8 cellular contexts compared by ENCODE assay signal in the genomic region with DNA sequence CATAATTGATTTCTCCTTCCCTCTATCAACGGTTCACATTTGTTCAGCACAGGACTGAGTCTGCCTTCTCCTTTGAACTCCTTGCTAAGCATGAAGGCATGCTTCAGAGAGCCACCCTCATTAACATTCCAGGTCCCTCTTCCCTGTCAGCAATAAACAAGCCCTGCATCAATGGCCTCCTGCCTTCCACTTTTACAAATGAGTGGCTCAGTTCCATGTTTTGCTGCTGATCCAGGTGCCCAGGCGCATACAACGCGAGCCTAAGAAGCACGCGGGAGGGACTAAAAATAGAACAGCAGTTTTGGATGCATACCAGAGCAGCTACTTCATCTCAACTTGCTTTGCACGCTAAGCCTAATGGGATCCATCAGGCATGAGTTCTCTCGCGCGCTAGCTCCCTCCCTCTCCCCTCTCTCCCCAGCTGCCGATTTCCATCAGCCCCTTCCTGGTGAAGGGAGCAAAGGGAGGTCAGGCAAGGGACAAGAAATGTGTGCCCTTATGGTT. TPM values are rescaled to one million over a fixed set of nuclear protein-coding genes. Genes with fewer than 3 reads are reported as not detected.
DNase-seq lines count a peak whose midpoint lies in the region; ATAC-seq, FAIRE-seq and TF ChIP-seq lines count a peak whose summit lies in the region.

No MANE protein-coding gene starts in this region.

- no peak for ATAC-seq in natural killer cell treated with Interleukin-12 subunit alpha and Interleukin-12 subunit beta and Interleukin-15 and Interleukin-18, amount 100 ng/mL, for 72 hours

- no peaks in the 10 kb centered on the region for H3K36me3 ChIP-seq in smooth muscle cell (ENCODE audit: low read depth)

- peak overlapping the region; percentile 58 for H3K4me2 ChIP-seq in smooth muscle cell

- H3K4me3 Mint-ChIP-seq in MCF 10A (ENCODE audit: unreplicated experiment), result peak overlapping the region; percentile 28
- H3K4me3 Mint-ChIP-seq in natural killer cell treated with Interleukin-12 subunit alpha and Interleukin-12 subunit beta and Interleukin-15 and Interleukin-18, amount 100 ng/mL, for 72 hours, result no peak overlapping the region

- H3K36me3 Mint-ChIP-seq in MCF 10A (ENCODE audit: insufficient read depth, unreplicated experiment), result peaks cover 26% of the 10 kb centered on the region
- no peaks in the 10 kb centered on the region for H3K36me3 Mint-ChIP-seq in natural killer cell treated with Interleukin-12 subunit alpha and Interleukin-12 subunit beta and Interleukin-15 and Interleukin-18, amount 100 ng/mL, for 72 hours

- no peaks in the 10 kb centered on the region for H4K20me1 ChIP-seq in smooth muscle cell (ENCODE audit: low read depth)

- H3K27me3 Mint-ChIP-seq in MCF 10A (ENCODE audit: insufficient read depth, unreplicated experiment), result no peaks in the 10 kb centered on the region
- H3K27me3 Mint-ChIP-seq in natural killer cell treated with Interleukin-12 subunit alpha and Interleukin-12 subunit beta and Interleukin-15 and Interleukin-18, amount 100 ng/mL, for 72 hours, result no peaks in the 10 kb centered on the region

- H2AFZ ChIP-seq in smooth muscle cell (ENCODE audit: low read depth), result no peak overlapping the region

- peak overlapping the region; percentile 77 for H3K27ac ChIP-seq in smooth muscle cell (ENCODE audit: low read depth)

- peak overlapping the region; percentile 21 for H3K27ac Mint-ChIP-seq in MCF 10A (ENCODE audit: low read depth, unreplicated experiment)
- no peak overlapping the region for H3K27ac Mint-ChIP-seq in natural killer cell treated with Interleukin-12 subunit alpha and Interleukin-12 subunit beta and Interleukin-15 and Interleukin-18, amount 100 ng/mL, for 72 hours

- no peaks in the 10 kb centered on the region for H3K27me3 ChIP-seq in smooth muscle cell (ENCODE audit: low read depth)

- H3K79me2 ChIP-seq in smooth muscle cell (ENCODE audit: low read depth), result no peaks in the 10 kb centered on the region

- H3K4me1 ChIP-seq in smooth muscle cell (ENCODE audit: low read depth), result peaks cover 23% of the 10 kb centered on the region

- intact Hi-C loops in MCF 10A (cut with micrococcal nuclease), result loop anchor here (5.0 to 10.0 kb wide), 2 partner anchors 53 to 70 kb away; a partner anchor contains a TSS
- intact Hi-C loops in posterior vena cava (cut with DNase I), result no loop called here

- no peaks in the 10 kb centered on the region for H3K9me3 ChIP-seq in smooth muscle cell (replicated peaks; ENCODE audit: low read depth)

- H3K9me3 Mint-ChIP-seq in MCF 10A (ENCODE audit: unreplicated experiment), result no peaks in the 10 kb centered on the region
- no peaks in the 10 kb centered on the region for H3K9me3 Mint-ChIP-seq in natural killer cell treated with Interleukin-12 subunit alpha and Interleukin-12 subunit beta and Interleukin-15 and Interleukin-18, amount 100 ng/mL, for 72 hours

- no peak for TF ChIP-seq CTCF in MCF 10A (IDR thresholded peaks at IDR 0.05; ENCODE audit: unreplicated experiment)
- no peak for TF ChIP-seq CTCF in smooth muscle cell (IDR thresholded peaks at IDR 0.05; ENCODE audit: borderline replicate concordance, insufficient read depth, poor library complexity, severe bottlenecking)

- BruUV-seq in MCF 10A (replicated peaks; lab: Mats Ljungman, UMichigan), result no TSS peak

- H3K4me3 ChIP-seq in smooth muscle cell, result peak overlapping the region; percentile 11

- POLR2A ChIA-PET in MCF 10A (lab: Yijun Ruan, JAX), result interaction anchor here (0.7 to 6.8 kb wide), 11 partner anchors 13 to 68 kb away, joined by 3 to 54 read pairs (median 6); a partner anchor contains a TSS

- CTCF ChIA-PET in MCF 10A (lab: Yijun Ruan, JAX), result interaction anchor here (0.5 to 0.6 kb wide), 2 partner anchors 36 to 94 kb away, joined by 3 to 5 read pairs; no protein-coding TSS in a partner anchor

- 2% methylated on average over 11 of the region's 11 CpGs for WGBS in smooth muscle cell (ENCODE audit: low lambda C conversion rate)

- no peak for TF ChIP-seq POLR2A in GM12892 (IDR thresholded peaks at IDR 0.05; ENCODE audit: low read depth, low read length)

- peak; percentile 21 for FAIRE-seq in islet of Langerhans (lab: Jason Lieb, UNC)
- FAIRE-seq in GM12892 (lab: Jason Lieb, UNC), result no peak

- DNase-seq in COLO829 (ENCODE audit: low spot score) (peak; percentile 65), NCI-H1694 treated with DMSO at 0.1 percent for 48 hours (lab: John Stamatoyannopoulos, UW) (peak; percentile 83), MCF 10A (ENCODE audit: unreplicated experiment) (peak; percentile 81), smooth muscle cell (lab: John Stamatoyannopoulos, UW; ENCODE audit: unreplicated experiment) (no peak), GM12892 (ENCODE audit: insufficient read length) (no peak), posterior vena cava (ENCODE audit: low spot score) (no peak)
- no peak for DNase-seq in natural killer cell treated with Interleukin-12 subunit alpha and Interleukin-12 subunit beta and Interleukin-15 and Interleukin-18, amount 100 ng/mL, for 72 hours (ENCODE audit: low spot score)

- H3K4me1 Mint-ChIP-seq in MCF 10A (ENCODE audit: insufficient read depth, unreplicated experiment), result peaks cover 41% of the 10 kb centered on the region
- H3K4me1 Mint-ChIP-seq in natural killer cell treated with Interleukin-12 subunit alpha and Interleukin-12 subunit beta and Interleukin-15 and Interleukin-18, amount 100 ng/mL, for 72 hours (ENCODE audit: low read depth in 2 of 2), result peaks cover 0 to 11% of the 10 kb centered on the region in 2 donors

- peaks cover 13% of the 10 kb centered on the region for H3F3A ChIP-seq in smooth muscle cell (ENCODE audit: low read depth)

- peak overlapping the region; percentile 55 for H3K9ac ChIP-seq in smooth muscle cell (ENCODE audit: low read depth)

RNA-seq across cellular contexts. Expression of a gene that starts 53.4 kb away (rescaled TPM):
- total RNA-seq in MCF 10A (2022) (56.8 and 57.9 TPM in 2 replicates), smooth muscle cell (13.1 and 21.2 TPM in 2 replicates), posterior vena cava (10 to 100 TPM; 21.1 to 44.9 TPM)
- polyA plus RNA-seq in smooth muscle cell, result 10.2 and 17.1 TPM in 2 replicates
- 18.3 TPM for polyA plus RNA-seq in GM12892 (2012; ENCODE audit: missing spikeins)
- total RNA-seq in natural killer cell treated with Interleukin-12 subunit alpha and Interleukin-12 subunit beta and Interleukin-15 and Interleukin-18, amount 100 ng/mL, for 72 hours, result 10 to 100 TPM; 20.8 to 24.9 TPM

Comparison
In these comparisons a context has a peak if more than half of its experiments do, and no peak if none do; other contexts are left out.
1. DNase-seq: peak in COLO829 (single experiment), NCI-H1694 treated with DMSO at 0.1 percent for 48 hours (single experiment) and MCF 10A (single experiment); none in smooth muscle cell (single experiment), GM12892 (single experiment), natural killer cell treated with Interleukin-12 subunit alpha and Interleukin-12 subunit beta and Interleukin-15 and Interleukin-18, amount 100 ng/mL, for 72 hours (single experiment) and posterior vena cava (single experiment).